ENCODE assay signal across 19 cellular contexts in the genomic region with DNA sequence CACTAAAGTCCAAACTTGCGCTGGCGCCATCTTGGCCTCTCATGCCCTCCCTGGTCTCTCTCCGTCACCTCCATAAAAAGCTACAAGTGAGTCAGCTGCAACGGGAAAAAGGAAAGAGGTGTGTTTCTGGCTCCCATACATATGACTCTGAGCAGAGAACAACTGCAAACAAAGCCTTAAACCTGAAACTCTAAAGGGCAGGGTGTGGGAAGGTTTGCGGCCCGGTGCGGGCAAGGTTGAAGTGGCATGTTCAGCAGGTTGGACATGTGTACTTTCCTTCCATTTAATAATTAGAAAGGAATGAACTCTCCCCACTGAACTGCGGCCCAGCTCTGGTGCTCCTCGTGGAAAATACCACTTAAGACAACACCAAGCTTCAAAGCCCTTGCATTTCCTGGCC. TPM values are rescaled to one million over a fixed set of nuclear protein-coding genes. Genes with fewer than 3 reads are reported as not detected.
A peak's percentile ranks its signal among the peaks of the same experiment; 100 is the strongest.
DNase-seq lines count a peak whose midpoint lies in the region; ATAC-seq, FAIRE-seq and TF ChIP-seq lines count a peak whose summit lies in the region.
"Had no signal": no experiment of that assay in that cellular context is flagged by ENCODE, and none has a peak within 500 bp of the region (broad histone marks: within the 10 kb centered on the region; RNA-seq: fewer than 3 reads in every experiment).

No MANE protein-coding gene starts in this region.

- H3K36me3 ChIP-seq in HepG2 (replicated peaks in 1 of 2; ENCODE audit: control insufficient read depth in 1 of 2, insufficient read depth in 2 of 2, low read length in 2 of 2): no peaks in the 10 kb centered on the region
- no peaks in the 10 kb centered on the region for H3K36me3 ChIP-seq in right lobe of liver
- H3K36me3 ChIP-seq in mucosa of rectum (ENCODE audit: control insufficient read depth in 2 of 2, insufficient read depth in 2 of 2, low read length in 2 of 2): no peaks in the 10 kb centered on the region
- H3K36me3 ChIP-seq: breast epithelium, pancreas, spleen, tibial artery had no signal

- H3K4me1 ChIP-seq in HepG2 (ENCODE audit: insufficient read depth, low read length): peaks cover 6% of the 10 kb centered on the region
- no peaks in the 10 kb centered on the region for H3K4me1 ChIP-seq in right lobe of liver
- peaks cover 16 to 17% of the 10 kb centered on the region in 2 donors for H3K4me1 ChIP-seq in mucosa of rectum (ENCODE audit: control insufficient read depth in 2 of 2, insufficient read depth in 2 of 2, low read length in 2 of 2)
- H3K4me1 ChIP-seq: breast epithelium, pancreas had no signal

- H3K9me3 ChIP-seq in HepG2 (ENCODE audit: low read length) (no peaks in the 10 kb centered on the region), right lobe of liver (no peaks in the 10 kb centered on the region), mucosa of rectum (ENCODE audit: control insufficient read depth in 2 of 2, low read length in 2 of 2) (no peaks in the 10 kb centered on the region)
- H3K9me3 ChIP-seq: breast epithelium, pancreas, spleen, tibial artery had no signal

- intact Hi-C loops in HepG2 (cut with micrococcal nuclease; ENCODE audit: unreplicated experiment): no loop called here
- intact Hi-C loops in right lobe of liver (cut with DNase I): no loop called here

- TF ChIP-seq RAD21 in HepG2 (CRISPR knock-in tag; IDR thresholded peaks at IDR 0.05): no peak

- FAIRE-seq in HepG2 (lab: Jason Lieb, UNC): no peak
- FAIRE-seq: pancreas had no signal

- H3K9ac ChIP-seq in HepG2 (ENCODE audit: insufficient read depth, low read depth, low read length): no peak overlapping the region
- H3K9ac ChIP-seq in mucosa of rectum (ENCODE audit: low read depth in 1 of 2, low read length in 2 of 2): no peak overlapping the region

- H3K27ac ChIP-seq in HepG2 (ENCODE audit: extremely low read length, insufficient read depth, low read length) (no peak overlapping the region), right lobe of liver (no peak overlapping the region), mucosa of rectum (ENCODE audit: low read depth in 2 of 2, low read length in 2 of 2) (peak overlapping the region; percentile 66 to 78)
- H3K27ac ChIP-seq: pancreas, spleen, tibial artery had no signal

- H3K79me2 ChIP-seq in HepG2 (ENCODE audit: insufficient read depth, low read length): no peaks in the 10 kb centered on the region

- BruUV-seq in HepG2 (replicated peaks; lab: Mats Ljungman, UMichigan): no TSS peak

- CTCF ChIA-PET in HepG2 (lab: Yijun Ruan, JAX; ENCODE audit: low intra/inter-chr PET ratio, low total read pairs): no interaction called here

- 62% methylated on average over 9 of the region's 9 CpGs for WGBS in HepG2 (ENCODE audit: low lambda C conversion rate)
- WGBS in right lobe of liver (ENCODE audit: insufficient coverage, low coverage, low lambda C conversion rate, missing lambda C conversion rate): 90% methylated on average over 7 of the region's 9 CpGs

- no peak for TF ChIP-seq CTCF in HepG2 (CRISPR knock-in tag; IDR thresholded peaks at IDR 0.05)
- no peak for TF ChIP-seq CTCF in right lobe of liver (IDR thresholded peaks at IDR 0.05)

- in situ Hi-C loops in HepG2 (cut with HindIII; ENCODE audit: extremely low pct_ligation_motif_present, low pct_unique_long_range_greater_than_20kb): no loop called here

- DNase-seq in HepG2 (ENCODE audit: low spot score): no peak
- DNase-seq in right lobe of liver: no peak
- peak; percentile 7 for DNase-seq in dermis blood vessel endothelial cell
- DNase-seq in NCI-H345 treated with DMSO at 0.1 percent for 48 hours (lab: John Stamatoyannopoulos, UW; ENCODE audit: unreplicated experiment): no peak
- no peak for DNase-seq in SHP77 (lab: John Stamatoyannopoulos, UW)
- no peak for DNase-seq in NK-92 (lab: John Stamatoyannopoulos, UW; ENCODE audit: unreplicated experiment)
- no peak for DNase-seq in GM19240 (ENCODE audit: insufficient read length, low spot score)
- DNase-seq: activated CD4-positive, alpha-beta memory T cell treated with anti-CD3 and anti-CD28 coated beads, Interleukin-2, amount 10 ng/mL, durations not matched to agents 7 days and 5 days; activated T-cell treated with anti-CD3 and anti-CD28 coated beads, Interleukin-2, amount 50 U/mL, for 48 hours; CD4-positive, CD25-positive, alpha-beta regulatory T cell; left cardiac atrium; naive thymus-derived CD4-positive, alpha-beta T cell; NCI-H1105; pancreas; spleen; tibial artery had no signal

- ATAC-seq in HepG2 (no peak), right lobe of liver (no peak)
- ATAC-seq: left cardiac atrium, Panc1 had no signal

- POLR2A ChIA-PET in HepG2 (lab: Yijun Ruan, JAX): no interaction called here

- no peak overlapping the region for H3K4me2 ChIP-seq in HepG2 (ENCODE audit: low read depth, low read length)

- H3K27me3 ChIP-seq in HepG2 (ENCODE audit: control insufficient read depth in 1 of 2, insufficient read depth in 2 of 2, low read length in 2 of 2) (peaks cover 0 to 31% of the 10 kb centered on the region in 2 experiments; a peak in 2 of 5 replicates), right lobe of liver (no peaks in the 10 kb centered on the region), mucosa of rectum (ENCODE audit: control insufficient read depth in 2 of 2, insufficient read depth in 2 of 2, low read length in 2 of 2) (no peaks in the 10 kb centered on the region)
- H3K27me3 ChIP-seq: breast epithelium, pancreas had no signal

- no peak overlapping the region for H3K4me3 ChIP-seq in HepG2 (replicated peaks in 1 of 3; ENCODE audit: insufficient read depth in 1 of 3, low read depth in 2 of 3, low read length in 3 of 3)
- H3K4me3 ChIP-seq in right lobe of liver: no peak overlapping the region
- H3K4me3 ChIP-seq in mucosa of rectum (ENCODE audit: low read length in 2 of 2): no peak overlapping the region
- H3K4me3 ChIP-seq: breast epithelium, pancreas, spleen, tibial artery had no signal

- TF ChIP-seq EP300 in HepG2 (IDR thresholded peaks at IDR 0.05; ENCODE audit: low read depth in 2 of 2, low read length in 2 of 2): no peak
- no peak for TF ChIP-seq EP300 in HepG2 (CRISPR knock-in tag; IDR thresholded peaks at IDR 0.05; ENCODE audit: borderline replicate concordance)

- TF ChIP-seq POLR2A in HepG2 (IDR thresholded peaks at IDR 0.05; ENCODE audit: insufficient read depth in 1 of 2, low read depth in 2 of 2, low read length in 2 of 2) (no peak), right lobe of liver (IDR thresholded peaks at IDR 0.05) (no peak)

- no peak overlapping the region for H2AFZ ChIP-seq in HepG2 (ENCODE audit: low read length)

- no peaks in the 10 kb centered on the region for H4K20me1 ChIP-seq in HepG2 (ENCODE audit: insufficient read depth, low read length)

TF ChIP-seq in HepG2, 621 proteins besides CTCF, POLR2A, EP300 and RAD21:
- TF ChIP-seq RNF2 (conservative IDR thresholded peaks at IDR 0.05; ENCODE audit: low read depth): 0 out of 2 replicates have a peak, but pooled peaks have one; percentile 3
- no peak for TF ChIP-seq ZNF460 (CRISPR knock-in tag; IDR thresholded peaks at IDR 0.05; ENCODE audit: borderline replicate concordance)

RNA-seq across cellular contexts. Expression of a gene that starts 59.0 kb away (rescaled TPM):
- total RNA-seq in HepG2 (2016; rRNA removed; fragmentation: Illumina TruSeq; extraction: Trizol) (13.9 and 14.4 TPM in 2 replicates), right lobe of liver (10 to 100 TPM in 3 of 6 experiments, 1 to 10 TPM in 3; 4.9 to 15.8 (median 10.8) TPM), dermis blood vessel endothelial cell (57.7 and 69.4 TPM in 2 replicates)
- total RNA-seq in HepG2 (2016; cell fraction: cytosol; rRNA removed; fragmentation: Illumina TruSeq; extraction: Trizol; ENCODE audit: low read depth): 46.6 and 50.3 TPM in 2 replicates
- total RNA-seq in HepG2 (2016; cell fraction: insoluble cytoplasmic fraction; rRNA removed; fragmentation: Illumina TruSeq; extraction: Trizol): 12.2 and 12.9 TPM in 2 replicates
- 42.4 and 46.0 TPM in 2 replicates for total RNA-seq in HepG2 (2016; cell fraction: membrane; rRNA removed; fragmentation: Illumina TruSeq; extraction: Trizol)
- 9.1 and 11.2 TPM in 2 replicates for total RNA-seq in HepG2 (2016; cell fraction: nucleus; rRNA removed; fragmentation: Illumina TruSeq; extraction: Trizol)
- 57.4 and 58.3 TPM in 2 replicates for polyA plus RNA-seq in HepG2 (2011; rRNA removed)
- 39.7 and 54.9 TPM in 2 replicates for polyA plus RNA-seq in HepG2 (2011; cell fraction: cytosol; rRNA removed)
- polyA plus RNA-seq in HepG2 (2011; cell fraction: nucleus; rRNA removed): 20.9 and 23.5 TPM in 2 replicates
- polyA plus RNA-seq in HepG2 (2012): 46.8 and 53.5 TPM in 2 replicates
- 43.6 and 44.8 TPM in 2 replicates for polyA plus RNA-seq in HepG2 (2016; cell fraction: cytosol; fragmentation: Illumina TruSeq; extraction: Trizol; ENCODE audit: low read depth)
- 14.1 and 15.7 TPM in 2 replicates for polyA plus RNA-seq in HepG2 (2016; cell fraction: insoluble cytoplasmic fraction; fragmentation: Illumina TruSeq; extraction: Trizol; ENCODE audit: low read depth)
- polyA plus RNA-seq in HepG2 (2016; cell fraction: membrane; fragmentation: Illumina TruSeq; extraction: Trizol; ENCODE audit: low read depth): 44.6 and 47.3 TPM in 2 replicates
- 10.1 and 12.7 TPM in 2 replicates for polyA plus RNA-seq in HepG2 (2016; cell fraction: nucleus; fragmentation: Illumina TruSeq; extraction: Trizol; ENCODE audit: insufficient read depth, low read depth)
- 77.5 and 86.5 TPM in 2 replicates for polyA minus RNA-seq in HepG2 (2011; rRNA and poly(A)+ RNA removed; ENCODE audit: low replicate concordance)
- 38.8 and 51.7 TPM in 2 replicates for polyA minus RNA-seq in HepG2 (2011; cell fraction: cytosol; rRNA and poly(A)+ RNA removed)
- polyA minus RNA-seq in HepG2 (2011; cell fraction: nucleus; rRNA and poly(A)+ RNA removed): 98.1 and 113 TPM in 2 replicates
- polyA plus RNA-seq: naive thymus-derived CD4-positive, alpha-beta T cell had no signal

Comparison
In these comparisons a context has a peak if more than half of its experiments do, and no peak if none do; other contexts are left out.
1. H3K27ac ChIP-seq: peak in mucosa of rectum (2 of 2); none in HepG2 (single experiment) and right lobe of liver (0 of 3).